In genomic region chr2:21194828-21195227, GRCh38 we compare ENCODE assay signal across 24 cellular contexts.
DNase-seq lines count a peak whose midpoint lies in the region; FAIRE-seq lines count a peak whose summit lies in the region.
"Had no signal": no experiment of that assay in that cellular context is flagged by ENCODE, and none has a peak within 500 bp of the region (broad histone marks: within the 10 kb centered on the region; RNA-seq: fewer than 3 reads in every experiment).

No MANE protein-coding gene starts in this region.

- H2AFZ ChIP-seq in neuronal stem cell (ENCODE audit: low read length): peak overlapping the region; percentile 47

- H2BK12ac ChIP-seq in neuronal stem cell (ENCODE audit: low read length): no peak overlapping the region

- no peak overlapping the region for H2BK5ac ChIP-seq in neuronal stem cell (ENCODE audit: low read length)

- H3K4me1 Mint-ChIP-seq in activated CD4-positive, alpha-beta memory T cell treated with anti-CD3 and anti-CD28 coated beads for 36 hours (ENCODE audit: low read depth): no peaks in the 10 kb centered on the region
- H3K4me1 Mint-ChIP-seq: memory B cell; stimulated activated effector memory CD8-positive, alpha-beta T cell treated with anti-CD3 and anti-CD28 coated beads, Interleukin-12 subunit alpha, Interleukin-12 subunit beta, amount 100 ng/mL, for 72 hours had no signal

- H3K9me3 Mint-ChIP-seq in activated CD4-positive, alpha-beta memory T cell treated with anti-CD3 and anti-CD28 coated beads for 36 hours: no peaks in the 10 kb centered on the region
- H3K9me3 Mint-ChIP-seq: activated T-helper 2 cell treated with anti-CD3 and anti-CD28 coated beads, Interferon-gamma antibody, Interleukin-2, Interleukin-4, amounts not matched to agents 10 μg/mL and 5 μg/mL and 100 μg/mL, durations not matched to agents 14 hours and 24 hours and 36 hours; stimulated activated effector memory CD8-positive, alpha-beta T cell treated with anti-CD3 and anti-CD28 coated beads, Interleukin-12 subunit alpha, Interleukin-12 subunit beta, amount 100 ng/mL, for 72 hours had no signal

- H2BK120ac ChIP-seq in neuronal stem cell (ENCODE audit: low read depth, low read length): no peak overlapping the region

- FAIRE-seq in GM19239 (lab: Jason Lieb, UNC): no peak
- FAIRE-seq: A204.1, K562 had no signal

- CTCF ChIA-PET in activated CD4-positive, alpha-beta memory T cell treated with anti-CD3 and anti-CD28 coated beads for 36 hours (lab: Charles Lee): no interaction called here

- no peak overlapping the region for H3K27ac Mint-ChIP-seq in activated CD4-positive, alpha-beta memory T cell treated with anti-CD3 and anti-CD28 coated beads for 36 hours
- H3K27ac Mint-ChIP-seq: activated naive CD8-positive, alpha-beta T cell; activated T-helper 2 cell treated with anti-CD3 and anti-CD28 coated beads, Interferon-gamma antibody, Interleukin-2, Interleukin-4, amounts not matched to agents 10 μg/mL and 5 μg/mL and 100 μg/mL, durations not matched to agents 14 hours and 24 hours and 36 hours; CD4-positive, alpha-beta T cell; memory B cell; nephron progenitor cell; stimulated activated effector memory CD8-positive, alpha-beta T cell treated with anti-CD3 and anti-CD28 coated beads, Interleukin-12 subunit alpha, Interleukin-12 subunit beta, amount 100 ng/mL, for 72 hours had no signal

- no peaks in the 10 kb centered on the region for H3K36me3 ChIP-seq in neuronal stem cell (replicated peaks in 1 of 2; ENCODE audit: control insufficient read depth in 2 of 2, insufficient read depth in 2 of 2, low read length in 2 of 2)

- peaks cover 0 to 3% of the 10 kb centered on the region in 2 donors for H3K4me1 ChIP-seq in neuronal stem cell (ENCODE audit: control insufficient read depth in 2 of 2, insufficient read depth in 1 of 2, low read depth in 1 of 2, low read length in 2 of 2)

- no peak overlapping the region for H3K4me3 ChIP-seq in neuronal stem cell (ENCODE audit: low read length in 2 of 2)
- H3K4me3 ChIP-seq: K562 had no signal

- H3K4me3 Mint-ChIP-seq in activated CD4-positive, alpha-beta memory T cell treated with anti-CD3 and anti-CD28 coated beads for 36 hours: no peak overlapping the region
- H3K4me3 Mint-ChIP-seq: activated naive CD8-positive, alpha-beta T cell; CD4-positive, alpha-beta T cell; memory B cell; nephron progenitor cell; stimulated activated effector memory CD8-positive, alpha-beta T cell treated with anti-CD3 and anti-CD28 coated beads, Interleukin-12 subunit alpha, Interleukin-12 subunit beta, amount 100 ng/mL, for 72 hours had no signal

- H3K4me2 ChIP-seq in neuronal stem cell (ENCODE audit: insufficient read depth, low read length, poor library complexity, severe bottlenecking): no peak overlapping the region

- H3K27me3 ChIP-seq in neuronal stem cell (ENCODE audit: control insufficient read depth in 3 of 3, insufficient read depth in 3 of 3, low read depth in 1 of 3, low read length in 3 of 3): no peaks in the 10 kb centered on the region

- no peak overlapping the region for H4K8ac ChIP-seq in neuronal stem cell (ENCODE audit: low read depth, low read length)

- no peak overlapping the region for H3K14ac ChIP-seq in neuronal stem cell (ENCODE audit: low read length)

- DNase-seq in Ammon's horn (ENCODE audit: low spot score) (peak; percentile 33), SHP77 treated with DMSO at 0.1 percent for 48 hours (lab: John Stamatoyannopoulos, UW) (peak; percentile 49), epidermal melanocyte (ENCODE audit: insufficient read length, low spot score) (peak; percentile 34), neuronal stem cell (ENCODE audit: low spot score) (peak; percentile 6), GM19239 (ENCODE audit: insufficient read length, low spot score) (no peak)
- DNase-seq in activated CD4-positive, alpha-beta memory T cell treated with anti-CD3 and anti-CD28 coated beads for 36 hours: no peak
- DNase-seq in activated effector memory CD4-positive, alpha-beta T cell treated with anti-CD3 and anti-CD28 coated beads, Interleukin-2, amount 50 U/mL, for 16 hours: no peak
- DNase-seq in stimulated activated CD4-positive, alpha-beta T cell treated with anti-CD3 and anti-CD28 coated beads, Interleukin-1b, Interleukin-23, amount 100 ng/mL, for 48 hours: no peak
- DNase-seq: activated T-cell treated with anti-CD3 and anti-CD28 coated beads for 4 hours; CD4-positive, alpha-beta T cell; NCI-H1092; NCI-H187 treated with DMSO at 0.1 percent for 48 hours; NCI-H2171; NCI-H510A; nephron progenitor cell; PC-3; stimulated activated CD4-positive, alpha-beta T cell treated with anti-CD3 and anti-CD28 coated beads, Interleukin-4, amount 100 ng/mL, for 4 hours had no signal

- H3K9ac ChIP-seq in neuronal stem cell (ENCODE audit: low read depth, low read length, poor library complexity): no peak overlapping the region

- H3K79me1 ChIP-seq in neuronal stem cell (ENCODE audit: low read depth, low read length): no peaks in the 10 kb centered on the region

- H3K36me3 Mint-ChIP-seq in activated CD4-positive, alpha-beta memory T cell treated with anti-CD3 and anti-CD28 coated beads for 36 hours: no peaks in the 10 kb centered on the region
- H3K36me3 Mint-ChIP-seq: activated naive CD8-positive, alpha-beta T cell; memory B cell; stimulated activated effector memory CD8-positive, alpha-beta T cell treated with anti-CD3 and anti-CD28 coated beads, Interleukin-12 subunit alpha, Interleukin-12 subunit beta, amount 100 ng/mL, for 72 hours had no signal

- H3K4ac ChIP-seq in neuronal stem cell (ENCODE audit: low read length): no peak overlapping the region

- H3K18ac ChIP-seq in neuronal stem cell (ENCODE audit: low read length): no peak overlapping the region

- intact Hi-C loops in activated CD4-positive, alpha-beta memory T cell treated with anti-CD3 and anti-CD28 coated beads for 36 hours (cut with micrococcal nuclease): no loop called here

- no CpG with 5 or more reads among the region's 2 CpGs for WGBS in neuronal stem cell (ENCODE audit: extremely low coverage in 2 of 2, insufficient read length in 2 of 2, insufficient replicate concordance in 1 of 2), 2 donors

- POLR2A ChIA-PET in activated CD4-positive, alpha-beta memory T cell treated with anti-CD3 and anti-CD28 coated beads for 36 hours (lab: Charles Lee): no interaction called here

- no peak overlapping the region for H2AK5ac ChIP-seq in neuronal stem cell (ENCODE audit: low read depth, low read length)

- no peak overlapping the region for H3K27ac ChIP-seq in neuronal stem cell (replicated peaks; ENCODE audit: low read length)
- H3K27ac ChIP-seq: epithelial cell of prostate had no signal

- H3K23ac ChIP-seq in neuronal stem cell (ENCODE audit: low read depth, low read length, poor library complexity): no peak overlapping the region

- peaks cover 2% of the 10 kb centered on the region for H3K27me3 Mint-ChIP-seq in activated CD4-positive, alpha-beta memory T cell treated with anti-CD3 and anti-CD28 coated beads for 36 hours
- H3K27me3 Mint-ChIP-seq: activated naive CD8-positive, alpha-beta T cell; CD4-positive, alpha-beta T cell had no signal

- H4K91ac ChIP-seq in neuronal stem cell (ENCODE audit: low read depth, low read length, poor library complexity): no peak overlapping the region

- H3K9me3 ChIP-seq in neuronal stem cell (replicated peaks in 1 of 2; ENCODE audit: control insufficient read depth in 2 of 2, insufficient read depth in 1 of 2, low read depth in 1 of 2, low read length in 2 of 2): no peaks in the 10 kb centered on the region

- no peak overlapping the region for H2BK15ac ChIP-seq in neuronal stem cell (ENCODE audit: low read length)

Comparison
In these comparisons a context has a peak if more than half of its experiments do, and no peak if none do; other contexts are left out.
1. DNase-seq: peak in Ammon's horn (single experiment), SHP77 treated with DMSO at 0.1 percent for 48 hours (single experiment), epidermal melanocyte (single experiment) and neuronal stem cell (single experiment); none in activated CD4-positive, alpha-beta memory T cell treated with anti-CD3 and anti-CD28 coated beads for 36 hours (single experiment), activated effector memory CD4-positive, alpha-beta T cell treated with anti-CD3 and anti-CD28 coated beads, Interleukin-2, amount 50 U/mL, for 16 hours (single experiment), stimulated activated CD4-positive, alpha-beta T cell treated with anti-CD3 and anti-CD28 coated beads, Interleukin-1b, Interleukin-23, amount 100 ng/mL, for 48 hours (single experiment) and GM19239 (single experiment).